ENCODE assay signal across 8 cellular contexts in genomic region chr15:73800662-73801345, GRCh38. TPM values are rescaled to one million over a fixed set of nuclear protein-coding genes. Genes with fewer than 3 reads are reported as not detected.
DNase-seq lines count a peak whose midpoint lies in the region; ATAC-seq and TF ChIP-seq lines count a peak whose summit lies in the region.

No MANE protein-coding gene starts in this region.

- ATAC-seq in GM18511 (IDR thresholded peaks at IDR 0.05; ENCODE audit: unreplicated experiment) (no peak), HG02970 (IDR thresholded peaks at IDR 0.05; ENCODE audit: low FRiP score, unreplicated experiment) (no peak)

- peak overlapping the region; percentile 31 for H3K4me3 ChIP-seq in fibroblast of the aortic adventitia (ENCODE audit: low read depth, low read length)

- DNase-seq in DMS53 treated with DMSO at 0.1 percent for 48 hours (lab: John Stamatoyannopoulos, UW; ENCODE audit: unreplicated experiment) (peak; percentile 2), OCI-M1 (lab: John Stamatoyannopoulos, UW) (peak; percentile 4), fibroblast of the aortic adventitia (ENCODE audit: low read depth) (peak; percentile 95), pons (ENCODE audit: low spot score) (peak; percentile 62), NCI-H345 (lab: John Stamatoyannopoulos, UW) (no peak), GM19240 (ENCODE audit: insufficient read length, low spot score) (no peak)

- no peak for TF ChIP-seq CTCF in fibroblast of the aortic adventitia (IDR thresholded peaks at IDR 0.05; ENCODE audit: insufficient read depth, low read length)

RNA-seq across cellular contexts. Expression of gene INSYN1, which starts 47.7 kb away (rescaled TPM):
- total RNA-seq in fibroblast of the aortic adventitia (ENCODE audit: low replicate concordance): 1.2 and 5.5 TPM in 2 replicates

Comparison
In these comparisons a context has a peak if more than half of its experiments do, and no peak if none do; other contexts are left out.
1. DNase-seq: peak in DMS53 treated with DMSO at 0.1 percent for 48 hours (single experiment), OCI-M1 (single experiment), fibroblast of the aortic adventitia (single experiment) and pons (single experiment); none in NCI-H345 (single experiment) and GM19240 (single experiment).